ENCODE assay signal across 16 cellular contexts in the genomic region with DNA sequence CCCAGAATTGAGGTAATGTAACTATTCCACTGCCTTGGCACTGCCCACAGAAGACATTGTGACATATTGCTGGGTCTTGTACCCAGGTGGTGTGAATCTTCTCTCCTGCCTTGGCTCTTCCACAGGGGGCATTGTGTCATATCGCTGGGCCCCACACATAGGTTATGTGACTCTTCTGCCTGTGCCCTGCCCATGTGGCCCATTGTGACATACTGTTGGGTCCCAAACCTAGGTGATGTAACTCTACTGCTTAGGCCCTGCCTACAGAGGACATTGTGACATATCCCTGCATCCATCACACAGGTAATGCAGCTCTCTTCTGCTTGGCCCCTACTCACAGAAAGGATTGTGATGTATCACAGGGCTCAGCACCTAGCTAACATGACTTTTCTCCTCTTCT. TPM values are rescaled to one million over a fixed set of nuclear protein-coding genes. Genes with fewer than 3 reads are reported as not detected.
DNase-seq lines count a peak whose midpoint lies in the region; ATAC-seq and TF ChIP-seq lines count a peak whose summit lies in the region.
"Had no signal": no experiment of that assay in that cellular context is flagged by ENCODE, and none has a peak within 500 bp of the region (broad histone marks: within the 10 kb centered on the region; RNA-seq: fewer than 3 reads in every experiment).

No MANE protein-coding gene starts in this region.

- ATAC-seq in gastroesophageal sphincter: peak; percentile 51
- peak; percentile 13 for ATAC-seq in upper lobe of right lung
- ATAC-seq in HG02571 (IDR thresholded peaks at IDR 0.05; ENCODE audit: unreplicated experiment): no peak
- ATAC-seq: CD8-positive, alpha-beta T cell had no signal

- H3K36me3 ChIP-seq in gastroesophageal sphincter (peaks cover 3 to 98% of the 10 kb centered on the region in 2 donors), upper lobe of right lung (peaks cover 99% of the 10 kb centered on the region)

- TF ChIP-seq EP300 in gastroesophageal sphincter (IDR thresholded peaks at IDR 0.05): no peak

- H3K27ac ChIP-seq in gastroesophageal sphincter (no peak overlapping the region), upper lobe of right lung (no peak overlapping the region)
- H3K27ac ChIP-seq: BLaER1 treated with 17β-estradiol and CSF1 and Interleukin-3, amounts not matched to agents 10 nM and 100 nM; HL-60 had no signal

- no peaks in the 10 kb centered on the region for H3K27me3 Mint-ChIP-seq in nephron progenitor cell (ENCODE audit: low read depth, poor library complexity)
- H3K27me3 Mint-ChIP-seq: B cell had no signal

- peaks cover 8% of the 10 kb centered on the region for H3K9me3 Mint-ChIP-seq in nephron progenitor cell
- H3K9me3 Mint-ChIP-seq: CD8-positive, alpha-beta T cell had no signal

- DNase-seq in MV-4-11 (lab: John Stamatoyannopoulos, UW) (peak; percentile 19), nephron progenitor cell (no peak), upper lobe of right lung (no peak), SHP77 (lab: John Stamatoyannopoulos, UW) (no peak), NCI-H2227 (lab: John Stamatoyannopoulos, UW; ENCODE audit: unreplicated experiment) (no peak)
- DNase-seq: Calu3; CD8-positive, alpha-beta T cell; DMS79 treated with DMSO at 0.1 percent for 48 hours; GF-D8; IMR-90 had no signal

- H3K4me3 Mint-ChIP-seq in nephron progenitor cell: no peak overlapping the region
- H3K4me3 Mint-ChIP-seq: B cell; CD8-positive, alpha-beta T cell had no signal

- intact Hi-C loops in upper lobe of right lung (cut with DNase I): no loop called here

- 100% methylated on average over 1 of the region's 1 CpG; no CpG with 5 or more reads in 1 of the 2 donors for WGBS in gastroesophageal sphincter (ENCODE audit: low coverage in 1 of 2), 2 donors

- H3K9me3 ChIP-seq in gastroesophageal sphincter: no peaks in the 10 kb centered on the region
- H3K9me3 ChIP-seq in upper lobe of right lung: no peaks in the 10 kb centered on the region
- H3K9me3 ChIP-seq: BLaER1 treated with 17β-estradiol and CSF1 and Interleukin-3, amounts not matched to agents 10 nM and 100 nM; HAP-1 had no signal

- no peaks in the 10 kb centered on the region for H3K4me1 Mint-ChIP-seq in nephron progenitor cell
- H3K4me1 Mint-ChIP-seq: B cell had no signal

- peak overlapping the region; percentile 45 for H3K27ac Mint-ChIP-seq in nephron progenitor cell
- H3K27ac Mint-ChIP-seq: B cell; CD8-positive, alpha-beta T cell had no signal

- peaks cover 92% of the 10 kb centered on the region for H3K36me3 Mint-ChIP-seq in nephron progenitor cell (ENCODE audit: low read depth)

- H3K4me1 ChIP-seq in gastroesophageal sphincter: no peaks in the 10 kb centered on the region
- no peaks in the 10 kb centered on the region for H3K4me1 ChIP-seq in upper lobe of right lung
- H3K4me1 ChIP-seq: HAP-1 had no signal

- TF ChIP-seq CTCF in gastroesophageal sphincter (IDR thresholded peaks at IDR 0.05) (no peak), nephron progenitor cell (IDR thresholded peaks at IDR 0.05) (no peak), upper lobe of right lung (IDR thresholded peaks at IDR 0.05) (no peak)

- H3K27me3 ChIP-seq in gastroesophageal sphincter: no peaks in the 10 kb centered on the region
- H3K27me3 ChIP-seq in upper lobe of right lung: no peaks in the 10 kb centered on the region
- H3K27me3 ChIP-seq: BLaER1 treated with 17β-estradiol and CSF1 and Interleukin-3, amounts not matched to agents 10 nM and 100 nM had no signal

- no peak for TF ChIP-seq POLR2A in gastroesophageal sphincter (IDR thresholded peaks at IDR 0.05)

- H3K4me3 ChIP-seq in gastroesophageal sphincter (no peak overlapping the region), upper lobe of right lung (no peak overlapping the region)
- H3K4me3 ChIP-seq: BLaER1 treated with 17β-estradiol and CSF1 and Interleukin-3, amounts not matched to agents 10 nM and 100 nM; HAP-1 had no signal

RNA-seq across cellular contexts. Expression of gene ZNF254, which starts 37.5 kb away (rescaled TPM):
- 10 to 100 TPM; 10.0 to 22.6 (median 13.5) TPM for total RNA-seq in gastroesophageal sphincter
- 17.1 TPM for total RNA-seq in upper lobe of right lung
